Comparison of ENCODE assay signal across 1 cellular context in the genomic region with DNA sequence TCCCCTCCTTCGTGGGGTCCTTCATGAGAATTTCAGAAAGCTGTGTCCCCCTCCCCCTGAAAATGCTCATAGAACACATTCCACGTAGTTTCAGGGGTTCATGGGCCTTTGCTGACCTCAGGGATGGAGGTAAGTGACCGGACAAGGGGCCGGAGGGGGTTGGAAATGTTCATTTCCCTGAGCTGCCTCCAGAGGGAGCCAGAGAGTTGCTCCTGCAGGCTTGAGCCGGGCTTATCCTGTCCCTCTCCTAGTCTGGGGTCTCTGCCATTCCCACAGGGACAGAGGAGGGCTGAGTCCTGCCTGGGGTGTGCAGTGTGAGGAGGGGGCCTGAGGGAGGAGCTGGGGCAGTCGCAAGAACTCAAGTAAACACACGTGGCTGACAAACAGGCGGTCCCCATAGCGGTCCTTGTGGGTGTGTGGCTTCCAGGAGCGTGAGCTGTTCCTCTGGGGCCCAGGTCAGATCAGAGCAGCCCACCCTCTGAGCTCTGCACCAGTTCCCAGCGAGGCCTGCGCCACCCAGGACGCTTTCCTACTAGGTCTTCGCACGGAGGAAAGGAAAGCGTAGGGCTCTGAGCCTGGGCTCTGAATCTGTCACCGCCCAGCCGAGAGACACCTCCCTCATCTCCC.
TF ChIP-seq lines count a peak whose summit lies in the region.

No MANE protein-coding gene starts in this region.

TF ChIP-seq in GM23338, 12 proteins besides CTCF, POLR2A, EP300 and RAD21 (continued from another document):
- TF ChIP-seq, protein P1, sequence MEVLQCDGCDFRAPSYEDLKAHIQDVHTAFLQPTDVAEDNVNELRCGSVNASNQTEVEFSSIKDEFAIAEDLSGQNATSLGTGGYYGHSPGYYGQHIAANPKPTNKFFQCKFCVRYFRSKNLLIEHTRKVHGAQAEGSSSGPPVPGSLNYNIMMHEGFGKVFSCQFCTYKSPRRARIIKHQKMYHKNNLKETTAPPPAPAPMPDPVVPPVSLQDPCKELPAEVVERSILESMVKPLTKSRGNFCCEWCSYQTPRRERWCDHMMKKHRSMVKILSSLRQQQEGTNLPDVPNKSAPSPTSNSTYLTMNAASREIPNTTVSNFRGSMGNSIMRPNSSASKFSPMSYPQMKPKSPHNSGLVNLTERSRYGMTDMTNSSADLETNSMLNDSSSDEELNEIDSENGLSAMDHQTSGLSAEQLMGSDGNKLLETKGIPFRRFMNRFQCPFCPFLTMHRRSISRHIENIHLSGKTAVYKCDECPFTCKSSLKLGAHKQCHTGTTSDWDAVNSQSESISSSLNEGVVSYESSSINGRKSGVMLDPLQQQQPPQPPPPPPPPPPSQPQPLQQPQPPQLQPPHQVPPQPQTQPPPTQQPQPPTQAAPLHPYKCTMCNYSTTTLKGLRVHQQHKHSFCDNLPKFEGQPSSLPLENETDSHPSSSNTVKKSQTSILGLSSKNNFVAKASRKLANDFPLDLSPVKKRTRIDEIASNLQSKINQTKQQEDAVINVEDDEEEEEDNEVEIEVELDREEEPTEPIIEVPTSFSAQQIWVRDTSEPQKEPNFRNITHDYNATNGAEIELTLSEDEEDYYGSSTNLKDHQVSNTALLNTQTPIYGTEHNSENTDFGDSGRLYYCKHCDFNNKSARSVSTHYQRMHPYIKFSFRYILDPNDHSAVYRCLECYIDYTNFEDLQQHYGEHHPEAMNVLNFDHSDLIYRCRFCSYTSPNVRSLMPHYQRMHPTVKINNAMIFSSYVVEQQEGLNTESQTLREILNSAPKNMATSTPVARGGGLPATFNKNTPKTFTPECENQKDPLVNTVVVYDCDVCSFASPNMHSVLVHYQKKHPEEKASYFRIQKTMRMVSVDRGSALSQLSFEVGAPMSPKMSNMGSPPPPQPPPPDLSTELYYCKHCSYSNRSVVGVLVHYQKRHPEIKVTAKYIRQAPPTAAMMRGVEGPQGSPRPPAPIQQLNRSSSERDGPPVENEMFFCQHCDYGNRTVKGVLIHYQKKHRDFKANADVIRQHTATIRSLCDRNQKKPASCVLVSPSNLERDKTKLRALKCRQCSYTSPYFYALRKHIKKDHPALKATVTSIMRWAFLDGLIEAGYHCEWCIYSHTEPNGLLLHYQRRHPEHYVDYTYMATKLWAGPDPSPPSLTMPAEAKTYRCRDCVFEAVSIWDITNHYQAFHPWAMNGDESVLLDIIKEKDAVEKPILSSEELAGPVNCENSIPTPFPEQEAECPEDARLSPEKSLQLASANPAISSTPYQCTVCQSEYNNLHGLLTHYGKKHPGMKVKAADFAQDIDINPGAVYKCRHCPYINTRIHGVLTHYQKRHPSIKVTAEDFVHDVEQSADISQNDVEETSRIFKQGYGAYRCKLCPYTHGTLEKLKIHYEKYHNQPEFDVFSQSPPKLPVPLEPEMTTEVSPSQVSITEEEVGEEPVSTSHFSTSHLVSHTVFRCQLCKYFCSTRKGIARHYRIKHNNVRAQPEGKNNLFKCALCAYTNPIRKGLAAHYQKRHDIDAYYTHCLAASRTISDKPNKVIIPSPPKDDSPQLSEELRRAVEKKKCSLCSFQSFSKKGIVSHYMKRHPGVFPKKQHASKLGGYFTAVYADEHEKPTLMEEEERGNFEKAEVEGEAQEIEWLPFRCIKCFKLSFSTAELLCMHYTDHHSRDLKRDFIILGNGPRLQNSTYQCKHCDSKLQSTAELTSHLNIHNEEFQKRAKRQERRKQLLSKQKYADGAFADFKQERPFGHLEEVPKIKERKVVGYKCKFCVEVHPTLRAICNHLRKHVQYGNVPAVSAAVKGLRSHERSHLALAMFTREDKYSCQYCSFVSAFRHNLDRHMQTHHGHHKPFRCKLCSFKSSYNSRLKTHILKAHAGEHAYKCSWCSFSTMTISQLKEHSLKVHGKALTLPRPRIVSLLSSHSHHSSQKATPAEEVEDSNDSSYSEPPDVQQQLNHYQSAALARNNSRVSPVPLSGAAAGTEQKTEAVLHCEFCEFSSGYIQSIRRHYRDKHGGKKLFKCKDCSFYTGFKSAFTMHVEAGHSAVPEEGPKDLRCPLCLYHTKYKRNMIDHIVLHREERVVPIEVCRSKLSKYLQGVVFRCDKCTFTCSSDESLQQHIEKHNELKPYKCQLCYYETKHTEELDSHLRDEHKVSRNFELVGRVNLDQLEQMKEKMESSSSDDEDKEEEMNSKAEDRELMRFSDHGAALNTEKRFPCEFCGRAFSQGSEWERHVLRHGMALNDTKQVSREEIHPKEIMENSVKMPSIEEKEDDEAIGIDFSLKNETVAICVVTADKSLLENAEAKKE (CRISPR knock-in tag; IDR thresholded peaks at IDR 0.05) = no peak
- TF ChIP-seq ZNF114 (CRISPR knock-in tag; IDR thresholded peaks at IDR 0.05) = no peak
- no peak for TF ChIP-seq JUNB (IDR thresholded peaks at IDR 0.05; ENCODE audit: unreplicated experiment)
- TF ChIP-seq REST (IDR thresholded peaks at IDR 0.05; ENCODE audit: unreplicated experiment) = no peak
- TF ChIP-seq ETS1 (IDR thresholded peaks at IDR 0.05) = no peak
- no peak for TF ChIP-seq NANOG (IDR thresholded peaks at IDR 0.05; ENCODE audit: borderline replicate concordance)
